In the genomic region with DNA sequence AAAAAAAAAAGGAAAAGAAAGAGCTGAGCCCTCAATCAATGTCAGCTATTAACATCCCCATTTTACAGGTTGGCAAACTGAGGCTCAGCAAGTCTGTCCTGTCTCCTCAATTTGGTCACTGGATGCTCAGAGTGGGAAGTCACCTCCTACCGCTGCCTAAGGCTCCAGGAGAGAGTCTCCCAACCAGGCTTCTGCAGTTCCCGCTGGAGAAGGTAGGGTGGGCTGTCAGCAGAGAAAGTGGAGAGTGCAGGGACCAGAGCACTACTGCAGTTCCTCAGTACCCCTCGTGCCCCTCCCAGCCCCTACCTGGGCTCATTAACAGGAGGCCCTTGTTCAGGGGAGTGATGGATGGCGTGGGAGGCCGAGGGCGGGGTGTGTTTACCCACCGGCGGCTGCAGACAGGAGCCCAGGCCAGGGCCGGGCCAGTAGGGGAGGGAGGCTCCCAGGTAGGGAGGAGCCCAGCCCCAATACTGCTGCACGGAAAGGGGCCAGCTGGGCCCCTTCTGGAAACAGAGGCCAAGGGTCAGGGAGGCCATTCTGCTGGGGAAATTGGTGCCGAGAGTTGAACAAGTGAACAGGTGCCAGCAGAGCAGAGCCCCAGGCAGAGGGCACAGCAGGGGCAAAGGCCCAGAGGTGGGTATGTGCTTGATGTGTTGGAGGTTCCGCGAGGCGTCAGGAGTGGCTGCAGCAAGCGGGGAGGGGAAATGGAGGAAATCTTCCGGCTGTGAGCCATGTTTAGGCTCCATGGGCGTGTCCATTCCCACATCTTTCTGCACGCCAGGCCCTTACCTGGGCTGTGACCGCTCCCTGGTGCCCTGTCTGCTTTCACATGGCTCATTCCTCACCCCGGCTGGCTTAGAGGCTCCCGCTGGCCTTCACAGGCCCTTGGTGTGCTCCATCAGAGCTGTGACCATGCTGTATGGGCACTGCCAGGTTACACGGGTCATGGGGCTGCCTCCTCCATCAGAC, we compare ENCODE assay signal across 18 cellular contexts. TPM values are rescaled to one million over a fixed set of nuclear protein-coding genes. Genes with fewer than 3 reads are reported as not detected.
DNase-seq lines count a peak whose midpoint lies in the region; TF ChIP-seq lines count a peak whose summit lies in the region.
"Had no signal": no experiment of that assay in that cellular context is flagged by ENCODE, and none has a peak within 500 bp of the region (broad histone marks: within the 10 kb centered on the region; RNA-seq: fewer than 3 reads in every experiment).

No MANE protein-coding gene starts in this region.

- H3K9me3 Mint-ChIP-seq in chondrocyte (ENCODE audit: low read depth) (no peaks in the 10 kb centered on the region), nephron (no peaks in the 10 kb centered on the region)
- H3K9me3 Mint-ChIP-seq: activated B cell treated with CpG ODN at 0.5 μM for 24 hours had no signal

- H3K27me3 Mint-ChIP-seq in chondrocyte (ENCODE audit: low read depth) = peaks cover 4% of the 10 kb centered on the region
- H3K27me3 Mint-ChIP-seq in nephron (ENCODE audit: low read depth) = peaks cover 60% of the 10 kb centered on the region

- H3K27ac Mint-ChIP-seq in chondrocyte (ENCODE audit: unreplicated experiment) (no peak overlapping the region), nephron (no peak overlapping the region)
- H3K27ac Mint-ChIP-seq: activated B cell treated with CpG ODN at 0.5 μM for 24 hours; activated CD8-positive, alpha-beta memory T cell treated with anti-CD3 and anti-CD28 coated beads, Interleukin-2, amount 10 ng/mL, durations not matched to agents 7 days and 5 days had no signal

- H3K4me3 Mint-ChIP-seq in chondrocyte (ENCODE audit: unreplicated experiment) = no peak overlapping the region
- no peak overlapping the region for H3K4me3 Mint-ChIP-seq in nephron
- H3K4me3 Mint-ChIP-seq: activated B cell treated with CpG ODN at 0.5 μM for 24 hours; activated CD8-positive, alpha-beta memory T cell treated with anti-CD3 and anti-CD28 coated beads, Interleukin-2, amount 10 ng/mL, durations not matched to agents 7 days and 5 days had no signal

- no peak overlapping the region for H3K4me3 ChIP-seq in A673 (ENCODE audit: low read depth, low read length, poor library complexity, severe bottlenecking)
- H3K4me3 ChIP-seq in HEK293 (ENCODE audit: low read depth, low read length) = no peak overlapping the region
- H3K4me3 ChIP-seq: coronary artery, tibial artery had no signal

- TF ChIP-seq CTCF in A673 (conservative IDR thresholded peaks at IDR 0.05; ENCODE audit: low read depth, low read length) = 0 out of 2 replicates have a peak, but pooled peaks have one; percentile 10
- no peak for TF ChIP-seq CTCF in HEK293 (tag by site-specific recombination; IDR thresholded peaks at IDR 0.05)
- TF ChIP-seq CTCF in chondrocyte (IDR thresholded peaks at IDR 0.05) = peak; percentile 33
- peak in 2 of 3 experiments; percentile 13 to 25 for TF ChIP-seq CTCF in nephron (IDR thresholded peaks at IDR 0.05; ENCODE audit: unreplicated experiment in 3 of 3)

- H3K27ac ChIP-seq in A673 (ENCODE audit: low read depth, low read length, poor library complexity, severe bottlenecking) (no peak overlapping the region), HEK293 (ENCODE audit: extremely low read depth, low read depth, low read length) (no peak overlapping the region)
- H3K27ac ChIP-seq: coronary artery, neutrophil, tibial artery had no signal

- CTCF ChIA-PET in A673 (lab: Charles Lee) = no interaction called here
- CTCF ChIA-PET in HEK293 (lab: Yijun Ruan, JAX) = interaction anchor here (0.6 to 1.1 kb wide), 2 partner anchors 12 to 204 kb away, joined by 3 to 4 read pairs; no protein-coding TSS in a partner anchor

- H3K27me3 ChIP-seq in A673 (replicated peaks; ENCODE audit: insufficient read depth, low read depth, low read length, poor library complexity) = no peaks in the 10 kb centered on the region

- H3K36me3 Mint-ChIP-seq in chondrocyte (ENCODE audit: low read depth) = no peaks in the 10 kb centered on the region
- H3K36me3 Mint-ChIP-seq in nephron (ENCODE audit: low read depth) = no peaks in the 10 kb centered on the region
- H3K36me3 Mint-ChIP-seq: activated CD8-positive, alpha-beta memory T cell treated with anti-CD3 and anti-CD28 coated beads, Interleukin-2, amount 10 ng/mL, durations not matched to agents 7 days and 5 days had no signal

- intact Hi-C loops in A673 (cut with micrococcal nuclease; ENCODE audit: unreplicated experiment) = no loop called here

- no peaks in the 10 kb centered on the region for H3K4me1 ChIP-seq in A673 (ENCODE audit: insufficient read depth, low read length, poor library complexity, severe bottlenecking)
- H3K4me1 ChIP-seq in HEK293 (ENCODE audit: control insufficient read depth, insufficient read depth, low read length) = no peaks in the 10 kb centered on the region

- DNase-seq in A673 (ENCODE audit: low spot score) = no peak
- DNase-seq in chondrocyte (ENCODE audit: low spot score) = no peak
- no peak for DNase-seq in AG20443 (ENCODE audit: low spot score)
- DNase-seq in stimulated activated naive CD4-positive, alpha-beta T cell treated with Interleukin-2 at 50 U/mL for 16 hours (lab: John Stamatoyannopoulos, UW) = no peak
- no peak for DNase-seq in HCEC 1CT
- no peak for DNase-seq in CD1c-positive myeloid dendritic cell (ENCODE audit: extremely low spot score)
- DNase-seq: activated B cell treated with CpG ODN at 0.5 μM for 24 hours; activated CD8-positive, alpha-beta memory T cell treated with anti-CD3 and anti-CD28 coated beads, Interleukin-2, amount 10 ng/mL, durations not matched to agents 7 days and 5 days; activated effector memory CD4-positive, alpha-beta T cell treated with Interleukin-2 at 50 U/mL for 16 hours; stimulated activated CD4-positive, alpha-beta T cell treated with anti-CD3 and anti-CD28 coated beads, Interleukin-4, amount 100 ng/mL, for 24 hours; tibial artery had no signal

- H3K9me3 ChIP-seq in A673 (ENCODE audit: low read depth, low read length, poor library complexity, severe bottlenecking) (no peaks in the 10 kb centered on the region), HEK293 (ENCODE audit: control insufficient read depth, insufficient read depth, low read depth, low read length) (no peaks in the 10 kb centered on the region)
- H3K9me3 ChIP-seq: neutrophil, tibial artery had no signal

- peaks cover 9% of the 10 kb centered on the region for H3K4me1 Mint-ChIP-seq in chondrocyte (ENCODE audit: low read depth)
- H3K4me1 Mint-ChIP-seq in nephron = no peaks in the 10 kb centered on the region
- H3K4me1 Mint-ChIP-seq: activated B cell treated with CpG ODN at 0.5 μM for 24 hours; activated CD8-positive, alpha-beta memory T cell treated with anti-CD3 and anti-CD28 coated beads, Interleukin-2, amount 10 ng/mL, durations not matched to agents 7 days and 5 days had no signal

- POLR2A ChIA-PET in A673 (lab: Charles Lee; ENCODE audit: low non-redundant PET) = no interaction called here
- POLR2A ChIA-PET in HEK293 (lab: Yijun Ruan, JAX) = no interaction called here

- no TSS peak for BruUV-seq in A673 (replicated peaks; lab: Mats Ljungman, UMichigan)

- H3K36me3 ChIP-seq in A673 (ENCODE audit: insufficient read depth, low read length, poor library complexity, severe bottlenecking) (no peaks in the 10 kb centered on the region), HEK293 (ENCODE audit: control insufficient read depth in 2 of 2, insufficient read depth in 1 of 2, low read length in 2 of 2) (no peaks in the 10 kb centered on the region)
- H3K36me3 ChIP-seq: neutrophil, tibial artery had no signal

TF ChIP-seq in HEK293, 187 proteins besides CTCF, POLR2A, EP300 and RAD21 (continues in another document):
- TF ChIP-seq ZNF621 (tag by site-specific recombination; IDR thresholded peaks at IDR 0.05) = no peak
- no peak for TF ChIP-seq ZNF248 (tag by site-specific recombination; IDR thresholded peaks at IDR 0.05)
- TF ChIP-seq ZFHX2 (tag by site-specific recombination; conservative IDR thresholded peaks at IDR 0.05) = 0 out of 2 replicates have a peak, but pooled peaks have one; percentile 53
- no peak for TF ChIP-seq ZNF404 (tag by site-specific recombination; IDR thresholded peaks at IDR 0.05)
- no peak for TF ChIP-seq ZNF600 (tag by site-specific recombination; IDR thresholded peaks at IDR 0.05)
- TF ChIP-seq, protein P1, sequence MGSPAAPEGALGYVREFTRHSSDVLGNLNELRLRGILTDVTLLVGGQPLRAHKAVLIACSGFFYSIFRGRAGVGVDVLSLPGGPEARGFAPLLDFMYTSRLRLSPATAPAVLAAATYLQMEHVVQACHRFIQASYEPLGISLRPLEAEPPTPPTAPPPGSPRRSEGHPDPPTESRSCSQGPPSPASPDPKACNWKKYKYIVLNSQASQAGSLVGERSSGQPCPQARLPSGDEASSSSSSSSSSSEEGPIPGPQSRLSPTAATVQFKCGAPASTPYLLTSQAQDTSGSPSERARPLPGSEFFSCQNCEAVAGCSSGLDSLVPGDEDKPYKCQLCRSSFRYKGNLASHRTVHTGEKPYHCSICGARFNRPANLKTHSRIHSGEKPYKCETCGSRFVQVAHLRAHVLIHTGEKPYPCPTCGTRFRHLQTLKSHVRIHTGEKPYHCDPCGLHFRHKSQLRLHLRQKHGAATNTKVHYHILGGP (tag by site-specific recombination; IDR thresholded peaks at IDR 0.05) = no peak
- no peak for TF ChIP-seq ZNF660 (tag by site-specific recombination; IDR thresholded peaks at IDR 0.05)
- no peak for TF ChIP-seq GLI4 (tag by site-specific recombination; IDR thresholded peaks at IDR 0.05)
- TF ChIP-seq ZNF184 (tag by site-specific recombination; IDR thresholded peaks at IDR 0.05) = no peak
- no peak for TF ChIP-seq ZBTB1 (tag by site-specific recombination; IDR thresholded peaks at IDR 0.05)
- TF ChIP-seq, protein P2, sequence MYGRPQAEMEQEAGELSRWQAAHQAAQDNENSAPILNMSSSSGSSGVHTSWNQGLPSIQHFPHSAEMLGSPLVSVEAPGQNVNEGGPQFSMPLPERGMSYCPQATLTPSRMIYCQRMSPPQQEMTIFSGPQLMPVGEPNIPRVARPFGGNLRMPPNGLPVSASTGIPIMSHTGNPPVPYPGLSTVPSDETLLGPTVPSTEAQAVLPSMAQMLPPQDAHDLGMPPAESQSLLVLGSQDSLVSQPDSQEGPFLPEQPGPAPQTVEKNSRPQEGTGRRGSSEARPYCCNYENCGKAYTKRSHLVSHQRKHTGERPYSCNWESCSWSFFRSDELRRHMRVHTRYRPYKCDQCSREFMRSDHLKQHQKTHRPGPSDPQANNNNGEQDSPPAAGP (tag by site-specific recombination; IDR thresholded peaks at IDR 0.05) = 0 out of 2 replicates have a peak, but pooled peaks have one; percentile 11
- no peak for TF ChIP-seq ZNF558 (tag by site-specific recombination; IDR thresholded peaks at IDR 0.05)
- TF ChIP-seq ZNF175 (tag by site-specific recombination; IDR thresholded peaks at IDR 0.05) = no peak

RNA-seq across cellular contexts. Expression of gene COMP, which starts 7.6 kb away (rescaled TPM):
- total RNA-seq in A673 (2021) = not detected in 2 replicates
- total RNA-seq in chondrocyte = 10.6 to 17.2 TPM (median 14.5 TPM) in 3 replicates
- total RNA-seq: activated CD8-positive, alpha-beta memory T cell treated with anti-CD3 and anti-CD28 coated beads, Interleukin-2, amount 10 ng/mL, durations not matched to agents 7 days and 5 days; HT1080; M059J; T-helper 1 cell treated with Interleukin-12 subunit alpha and Interleukin-12 subunit beta and Interleukin-4 antibody, amounts not matched to agents 30 ng/mL and 1 ng/mL, for 36 hours had no signal

RNA-seq across cellular contexts. Expression of gene UPF1, which starts 33.1 kb away (rescaled TPM):
- total RNA-seq in A673 (2021) (78.9 and 83.8 TPM in 2 replicates), chondrocyte (38.6 to 45.3 TPM (median 40.4 TPM) in 3 replicates)

Comparison
In these comparisons a context has a peak if more than half of its experiments do, and no peak if none do; other contexts are left out.
1. RNA of gene COMP, which starts 7.6 kb away (total RNA-seq): 10.6 to 17.2 TPM in chondrocyte; not detected in A673; every median in the first group is over 10 times any median in the second.